ENCODE assay signal across 8 cellular contexts in the genomic region with DNA sequence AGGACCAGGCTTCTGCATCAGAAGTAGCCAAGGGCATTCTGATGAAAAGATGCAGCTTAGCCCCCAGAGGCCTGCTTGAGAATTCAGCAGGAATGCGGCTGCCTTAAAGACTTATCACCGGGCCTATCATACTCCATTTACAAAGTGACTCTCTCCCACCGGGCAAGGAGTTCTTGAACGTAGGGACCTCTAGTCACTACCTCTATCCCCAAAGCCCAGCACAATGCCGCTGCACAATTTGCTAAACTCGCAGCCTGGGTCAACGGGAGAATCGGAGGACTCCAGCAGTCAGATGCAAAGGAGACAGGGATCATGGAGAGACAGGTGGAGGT. TPM values are rescaled to one million over a fixed set of nuclear protein-coding genes. Genes with fewer than 3 reads are reported as not detected.
A peak's percentile ranks its signal among the peaks of the same experiment; 100 is the strongest.
DNase-seq lines count a peak whose midpoint lies in the region; ATAC-seq and TF ChIP-seq lines count a peak whose summit lies in the region.

No MANE protein-coding gene starts in this region.

- H3K27me3 ChIP-seq in HAP-1 (ENCODE audit: low read depth) (no peaks in the 10 kb centered on the region), mesenchymal stem cell (ENCODE audit: control insufficient read depth in 1 of 2, insufficient read depth in 1 of 2, low read length in 2 of 2) (no peaks in the 10 kb centered on the region), aorta (ENCODE audit: control insufficient read depth in 1 of 2, insufficient read depth in 2 of 2, low read length in 1 of 2) (no peaks in the 10 kb centered on the region)

- no peak for TF ChIP-seq POLR2A in NB4 (IDR thresholded peaks at IDR 0.05; ENCODE audit: extremely low read depth, insufficient read length)

- peak overlapping the region; percentile 84 for H3K4me2 ChIP-seq in mesenchymal stem cell (ENCODE audit: low read length, poor library complexity, severe bottlenecking)

- H3K36me3 ChIP-seq in HAP-1 (replicated peaks) (peaks cover 11% of the 10 kb centered on the region), mesenchymal stem cell (ENCODE audit: control insufficient read depth in 1 of 2, insufficient read depth in 2 of 2, low read depth in 1 of 2, low read length in 2 of 2) (peaks cover 11 to 27% of the 10 kb centered on the region in 2 experiments), aorta (ENCODE audit: control insufficient read depth in 1 of 2, insufficient read depth in 2 of 2, low read length in 1 of 2) (peaks cover 0 to 2% of the 10 kb centered on the region in 2 donors)

- intact Hi-C loops in aorta (cut with DNase I): no loop called here

- H4K8ac ChIP-seq in mesenchymal stem cell (ENCODE audit: low read length): peak overlapping the region; percentile 99

- no peak for TF ChIP-seq CTCF in GM12875 (IDR thresholded peaks at IDR 0.05; ENCODE audit: borderline replicate concordance, insufficient read depth, low read depth, low read length)
- no peak for TF ChIP-seq CTCF in NB4 (IDR thresholded peaks at IDR 0.05; ENCODE audit: low read depth, low read length)
- TF ChIP-seq CTCF in coronary artery (IDR thresholded peaks at IDR 0.05): no peak

- WGBS in mesenchymal stem cell: 0% methylated on average over 8 of the region's 8 CpGs
- WGBS in aorta, 2 donors: 1% methylated on average over 8 of the region's 8 CpGs

- peak; percentile 33 for ATAC-seq in aorta (ENCODE audit: low FRiP score)

- H2BK120ac ChIP-seq in mesenchymal stem cell (ENCODE audit: low read depth, low read length): no peak overlapping the region

- H3K4me3 ChIP-seq in GM12875 (ENCODE audit: low read depth, low read length): peak overlapping the region; percentile 98
- peak overlapping the region; percentile 97 for H3K4me3 ChIP-seq in HAP-1
- peak overlapping the region; percentile 87 for H3K4me3 ChIP-seq in NB4 (ENCODE audit: low read depth, low read length)
- peak overlapping the region; percentile 93 for H3K4me3 ChIP-seq in coronary artery
- peak overlapping the region; percentile 90 to 99 for H3K4me3 ChIP-seq in mesenchymal stem cell (ENCODE audit: insufficient read depth in 1 of 2, low read depth in 1 of 2, low read length in 2 of 2)
- peak overlapping the region; percentile 68 to 95 for H3K4me3 ChIP-seq in aorta (ENCODE audit: low read length in 2 of 2)

- H3K27ac ChIP-seq in coronary artery (peak overlapping the region; percentile 87 to 99), mesenchymal stem cell (ENCODE audit: low read length, poor library complexity, severe bottlenecking) (peak overlapping the region; percentile 100), aorta (ENCODE audit: low read depth in 1 of 2, low read length in 2 of 2) (peak overlapping the region; percentile 81 to 88)

- H2BK15ac ChIP-seq in mesenchymal stem cell (ENCODE audit: low read depth, poor library complexity, severe bottlenecking): no peak overlapping the region

- peak overlapping the region; percentile 25 for H4K91ac ChIP-seq in mesenchymal stem cell (ENCODE audit: low read length)

- H2AFZ ChIP-seq in mesenchymal stem cell (ENCODE audit: low read depth, low read length): peak overlapping the region; percentile 95

- H2BK5ac ChIP-seq in mesenchymal stem cell (ENCODE audit: low read depth, low read length, poor library complexity, severe bottlenecking): no peak overlapping the region

- no peaks in the 10 kb centered on the region for H3K9me3 ChIP-seq in HAP-1
- H3K9me3 ChIP-seq in mesenchymal stem cell (ENCODE audit: control insufficient read depth, low read length): no peaks in the 10 kb centered on the region
- no peaks in the 10 kb centered on the region for H3K9me3 ChIP-seq in aorta (ENCODE audit: control insufficient read depth, low read length)

- peak overlapping the region in 1 of 2 experiments; percentile 93 for H3K23ac ChIP-seq in mesenchymal stem cell (ENCODE audit: low read length in 2 of 2)

- in situ Hi-C loops in HAP-1 (cut with MboI; ENCODE audit: low sequenced_read_pairs): no loop called here

- DNase-seq in HAP-1 (ENCODE audit: low spot score in 2 of 2): peak; percentile 6 to 43
- DNase-seq in NB4 (ENCODE audit: low read depth): no peak
- DNase-seq in coronary artery (ENCODE audit: low spot score): no peak
- DNase-seq in mesenchymal stem cell: peak; percentile 65
- DNase-seq in aorta: no peak
- no peak for DNase-seq in NCI-H1417 treated with DMSO at 0.1 percent for 48 hours (lab: John Stamatoyannopoulos, UW)
- DNase-seq in SHP77 treated with DMSO at 0.1 percent for 48 hours (lab: John Stamatoyannopoulos, UW): no peak

- H3K18ac ChIP-seq in mesenchymal stem cell (ENCODE audit: low read depth in 1 of 2, low read length in 2 of 2): peak overlapping the region; percentile 46 to 96

- H3K4ac ChIP-seq in mesenchymal stem cell (ENCODE audit: low read depth in 1 of 2, low read length in 2 of 2): peak overlapping the region in 1 of 2 experiments; percentile 97

- H3K4me1 ChIP-seq in HAP-1 (peaks cover 3% of the 10 kb centered on the region; the same call in 1 of the 2 replicates), mesenchymal stem cell (ENCODE audit: control insufficient read depth, insufficient read depth, low read depth, low read length) (peaks cover 8% of the 10 kb centered on the region), aorta (ENCODE audit: control insufficient read depth in 1 of 2, insufficient read depth in 2 of 2, low read length in 2 of 2) (peaks cover 0 to 6% of the 10 kb centered on the region in 2 donors)

- H2BK12ac ChIP-seq in mesenchymal stem cell (ENCODE audit: low read length in 2 of 2): no peak overlapping the region

- peak overlapping the region in 1 of 2 experiments; percentile 98 for H3K14ac ChIP-seq in mesenchymal stem cell (ENCODE audit: low read length in 2 of 2)

- H3K79me1 ChIP-seq in mesenchymal stem cell (replicated peaks; ENCODE audit: low read length, poor library complexity, severe bottlenecking): peaks cover 9% of the 10 kb centered on the region

- H3K9ac ChIP-seq in mesenchymal stem cell (ENCODE audit: low read length): peak overlapping the region; percentile 93

- peak overlapping the region; percentile 22 for H2AK5ac ChIP-seq in mesenchymal stem cell (ENCODE audit: low read length, severe bottlenecking)

RNA-seq across cellular contexts. Expression of a gene that starts 0.7 kb away (rescaled TPM):
- polyA plus RNA-seq in mesenchymal stem cell (2013, experiment 1 of 2): 22.6 TPM
- polyA plus RNA-seq in mesenchymal stem cell (2013, experiment 2 of 2): 23.9 TPM
- total RNA-seq in aorta: 10 to 100 TPM; 18.7 to 23.1 TPM
- polyA plus RNA-seq in aorta: 10 to 100 TPM; 11.2 to 16.7 TPM

RNA-seq across cellular contexts. Expression of a gene that starts 27.8 kb away (rescaled TPM):
- polyA plus RNA-seq in mesenchymal stem cell (2013, experiment 1 of 2): not detected
- not detected for polyA plus RNA-seq in mesenchymal stem cell (2013, experiment 2 of 2)
- total RNA-seq in aorta: not detected
- not detected for polyA plus RNA-seq in aorta

RNA-seq across cellular contexts. Expression of a gene that starts 39.0 kb away (rescaled TPM):
- polyA plus RNA-seq in mesenchymal stem cell (2013, experiment 1 of 2): 0.06 TPM
- not detected for polyA plus RNA-seq in mesenchymal stem cell (2013, experiment 2 of 2)
- total RNA-seq in aorta: not detected
- not detected for polyA plus RNA-seq in aorta

Comparison
In these comparisons a context has a peak if more than half of its experiments do, and no peak if none do; other contexts are left out.
1. DNase-seq: peak in HAP-1 (2 of 2) and mesenchymal stem cell (single experiment); none in NB4 (single experiment), coronary artery (single experiment), aorta (0 of 2), NCI-H1417 treated with DMSO at 0.1 percent for 48 hours (single experiment) and SHP77 treated with DMSO at 0.1 percent for 48 hours (single experiment).
2. Peak in every context shown above with its lines, with median percentiles within 50 percentile points of each other: H3K4me3 ChIP-seq and H3K27ac ChIP-seq.